In the genomic region with DNA sequence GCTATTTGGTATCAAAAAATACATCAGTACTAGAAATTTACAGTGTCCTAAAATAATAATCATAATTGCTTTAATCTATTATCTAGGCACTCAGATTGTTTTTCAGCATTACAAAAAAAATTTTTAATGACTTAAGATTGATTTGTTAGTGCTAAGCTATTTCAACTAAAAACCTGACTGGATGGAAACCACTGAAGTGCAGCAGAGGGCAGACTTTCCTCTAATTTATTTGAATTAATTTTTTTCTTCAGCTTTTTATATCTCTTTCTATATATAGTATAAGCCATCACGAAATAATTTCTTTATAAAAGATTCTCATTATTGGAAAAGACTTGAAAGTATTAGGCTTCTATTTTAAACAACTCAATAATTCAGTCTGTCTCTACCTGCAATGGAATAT, we compare ENCODE assay signal across 23 cellular contexts.
A peak's percentile ranks its signal among the peaks of the same experiment; 100 is the strongest.
DNase-seq lines count a peak whose midpoint lies in the region; ATAC-seq and TF ChIP-seq lines count a peak whose summit lies in the region.
"Had no signal": no experiment of that assay in that cellular context is flagged by ENCODE, and none has a peak within 500 bp of the region (broad histone marks: within the 10 kb centered on the region; RNA-seq: fewer than 3 reads in every experiment).

No MANE protein-coding gene starts in this region.

- no peak overlapping the region for H2AFZ ChIP-seq in Loucy (ENCODE audit: low read length)

- no peaks in the 10 kb centered on the region for H3K9me3 ChIP-seq in Loucy (ENCODE audit: insufficient read depth, low read depth, low read length)
- no peaks in the 10 kb centered on the region for H3K9me3 ChIP-seq in endodermal cell (ENCODE audit: control insufficient read depth, low read length)
- no peaks in the 10 kb centered on the region for H3K9me3 ChIP-seq in lower lobe of right lung
- no peaks in the 10 kb centered on the region for H3K9me3 ChIP-seq in naive thymus-derived CD4-positive, alpha-beta T cell (ENCODE audit: control insufficient read depth in 2 of 3, low read length in 3 of 3)
- H3K9me3 ChIP-seq: thoracic aorta had no signal

- H3K27ac Mint-ChIP-seq in endodermal cell (no peak overlapping the region), neural crest cell (ENCODE audit: unreplicated experiment) (no peak overlapping the region)
- H3K27ac Mint-ChIP-seq in naive thymus-derived CD4-positive, alpha-beta T cell = no peak overlapping the region
- H3K27ac Mint-ChIP-seq: activated CD4-positive, alpha-beta T cell treated with anti-CD3 and anti-CD28 coated beads, Interleukin-2, amount 10 ng/mL, durations not matched to agents 24 days and 14 days; activated CD8-positive, alpha-beta memory T cell treated with anti-CD3 and anti-CD28 coated beads, Interleukin-2, amount 10 ng/mL, durations not matched to agents 7 days and 5 days; activated naive CD8-positive, alpha-beta T cell treated with anti-CD3 and anti-CD28 coated beads for 36 hours; activated T-helper 17 cell treated with anti-CD3 and anti-CD28 coated beads, Interleukin-2, amount 50 U/mL, for 72 hours; dendritic cell treated with granulocyte-macrophage colony-stimulating factor and Interleukin-4, amounts not matched to agents 40 ng/mL and 50 ng/mL, for 4 days; naive B cell; stimulated activated naive B cell treated with anti-CD40 and anti-IgM and Interleukin-4, amounts not matched to agents 10 μg/mL and 1 μg/mL and 100 μg/mL, for 72 hours had no signal

- peaks cover 7% of the 10 kb centered on the region for H3K4me1 Mint-ChIP-seq in endodermal cell
- no peaks in the 10 kb centered on the region for H3K4me1 Mint-ChIP-seq in neural crest cell
- no peaks in the 10 kb centered on the region for H3K4me1 Mint-ChIP-seq in naive thymus-derived CD4-positive, alpha-beta T cell
- H3K4me1 Mint-ChIP-seq: activated CD4-positive, alpha-beta T cell treated with anti-CD3 and anti-CD28 coated beads, Interleukin-2, amount 10 ng/mL, durations not matched to agents 24 days and 14 days; activated naive CD8-positive, alpha-beta T cell treated with anti-CD3 and anti-CD28 coated beads for 36 hours; activated T-helper 17 cell treated with anti-CD3 and anti-CD28 coated beads, Interleukin-2, amount 50 U/mL, for 72 hours; naive B cell; stimulated activated naive B cell treated with anti-CD40 and anti-IgM and Interleukin-4, amounts not matched to agents 10 μg/mL and 1 μg/mL and 100 μg/mL, for 72 hours had no signal

- H3K9ac ChIP-seq in Loucy (ENCODE audit: low read depth, low read length, poor library complexity, severe bottlenecking) (no peak overlapping the region), endodermal cell (ENCODE audit: extremely low read depth, low read length, poor library complexity, severe bottlenecking) (no peak overlapping the region)

- no peaks in the 10 kb centered on the region for H3K79me2 ChIP-seq in Loucy (ENCODE audit: insufficient read depth, low read length)

- TF ChIP-seq CTCF in AG10803 (conservative IDR thresholded peaks at IDR 0.05; ENCODE audit: low read length) (0 out of 2 replicates have a peak, but pooled peaks have one; percentile 28), Loucy (conservative IDR thresholded peaks at IDR 0.05; ENCODE audit: low read length) (peak; percentile 44), endodermal cell (conservative IDR thresholded peaks at IDR 0.05) (peak; percentile 45), neural crest cell (conservative IDR thresholded peaks at IDR 0.05) (peak; percentile 18), lower lobe of right lung (IDR thresholded peaks at IDR 0.05) (no peak)

- intact Hi-C loops in lower lobe of right lung (cut with DNase I) = no loop called here
- intact Hi-C loops in naive thymus-derived CD4-positive, alpha-beta T cell (cut with micrococcal nuclease) = no loop called here

- H3K4me2 ChIP-seq in Loucy (ENCODE audit: low read depth, low read length, poor library complexity, severe bottlenecking) = no peak overlapping the region

- H3K27me3 ChIP-seq in Loucy (ENCODE audit: insufficient read depth, low read length, poor library complexity, severe bottlenecking) (no peaks in the 10 kb centered on the region), endodermal cell (ENCODE audit: control insufficient read depth, insufficient read depth, low read length, poor library complexity, severe bottlenecking) (peaks cover 15% of the 10 kb centered on the region), lower lobe of right lung (ENCODE audit: low read depth) (no peaks in the 10 kb centered on the region)
- H3K27me3 ChIP-seq in naive thymus-derived CD4-positive, alpha-beta T cell (ENCODE audit: control insufficient read depth in 2 of 2, insufficient read depth in 2 of 2, low read length in 2 of 2) = no peaks in the 10 kb centered on the region

- POLR2A ChIA-PET in naive thymus-derived CD4-positive, alpha-beta T cell (lab: Charles Lee) = no interaction called here

- H3K9me2 ChIP-seq in Loucy (replicated peaks; ENCODE audit: low read depth, low read length) = no peaks in the 10 kb centered on the region

- H3K36me3 ChIP-seq in Loucy (ENCODE audit: insufficient read depth, low read length) = no peaks in the 10 kb centered on the region
- no peaks in the 10 kb centered on the region for H3K36me3 ChIP-seq in endodermal cell (ENCODE audit: control insufficient read depth, insufficient read depth, low read length)
- H3K36me3 ChIP-seq in lower lobe of right lung = no peaks in the 10 kb centered on the region
- no peaks in the 10 kb centered on the region for H3K36me3 ChIP-seq in naive thymus-derived CD4-positive, alpha-beta T cell (ENCODE audit: control insufficient read depth in 2 of 3, insufficient read depth in 3 of 3, low read length in 3 of 3)
- H3K36me3 ChIP-seq: thoracic aorta had no signal

- no CpG with 5 or more reads among the region's 1 CpG for whole genome bisulfite sequencing in endodermal cell (ENCODE audit: insufficient coverage in 1 of 2, insufficient read length in 1 of 2), 2 experiments

- H3K27ac ChIP-seq in endodermal cell (ENCODE audit: low read depth, low read length) (no peak overlapping the region), lower lobe of right lung (no peak overlapping the region)
- H3K27ac ChIP-seq in naive thymus-derived CD4-positive, alpha-beta T cell (ENCODE audit: low read depth, low read length) = no peak overlapping the region
- H3K27ac ChIP-seq: thoracic aorta had no signal

- no peaks in the 10 kb centered on the region for H3F3A ChIP-seq in Loucy (ENCODE audit: low read depth)

- TF ChIP-seq POLR2A in erythroblast (IDR thresholded peaks at IDR 0.05; ENCODE audit: low read length) = no peak

- H3K4me3 ChIP-seq in AG10803 (ENCODE audit: low read length) (no peak overlapping the region), Loucy (ENCODE audit: low read length, poor library complexity, severe bottlenecking) (no peak overlapping the region), endodermal cell (ENCODE audit: low read length) (no peak overlapping the region), lower lobe of right lung (no peak overlapping the region)
- H3K4me3 ChIP-seq in naive thymus-derived CD4-positive, alpha-beta T cell (ENCODE audit: low read length) = no peak overlapping the region
- H3K4me3 ChIP-seq: thoracic aorta had no signal

- CTCF ChIA-PET in naive thymus-derived CD4-positive, alpha-beta T cell (lab: Charles Lee) = no interaction called here

- no peak overlapping the region for H3K4me3 Mint-ChIP-seq in endodermal cell
- no peak overlapping the region for H3K4me3 Mint-ChIP-seq in neural crest cell
- H3K4me3 Mint-ChIP-seq in naive thymus-derived CD4-positive, alpha-beta T cell = no peak overlapping the region
- H3K4me3 Mint-ChIP-seq: activated CD4-positive, alpha-beta T cell treated with anti-CD3 and anti-CD28 coated beads, Interleukin-2, amount 10 ng/mL, durations not matched to agents 24 days and 14 days; activated CD8-positive, alpha-beta memory T cell treated with anti-CD3 and anti-CD28 coated beads, Interleukin-2, amount 10 ng/mL, durations not matched to agents 7 days and 5 days; activated naive CD8-positive, alpha-beta T cell treated with anti-CD3 and anti-CD28 coated beads for 36 hours; activated T-helper 17 cell treated with anti-CD3 and anti-CD28 coated beads, Interleukin-2, amount 50 U/mL, for 72 hours; dendritic cell treated with granulocyte-macrophage colony-stimulating factor and Interleukin-4, amounts not matched to agents 40 ng/mL and 50 ng/mL, for 4 days; naive B cell; stimulated activated naive B cell treated with anti-CD40 and anti-IgM and Interleukin-4, amounts not matched to agents 10 μg/mL and 1 μg/mL and 100 μg/mL, for 72 hours had no signal

- no peak for DNase-seq in AG10803 (ENCODE audit: low read depth)
- no peak for DNase-seq in endodermal cell
- no peak for DNase-seq in neural crest cell (ENCODE audit: low read depth, low spot score)
- DNase-seq in erythroblast (lab: John Stamatoyannopoulos, UW) = no peak
- DNase-seq in superior temporal gyrus (ENCODE audit: extremely low spot score) = no peak
- no peak for DNase-seq in lower lobe of right lung
- no peak for DNase-seq in naive thymus-derived CD4-positive, alpha-beta T cell
- DNase-seq: activated CD4-positive, alpha-beta T cell treated with anti-CD3 and anti-CD28 coated beads, Interleukin-2, amount 10 ng/mL, durations not matched to agents 24 days and 14 days; activated CD8-positive, alpha-beta memory T cell treated with anti-CD3 and anti-CD28 coated beads, Interleukin-2, amount 10 ng/mL, durations not matched to agents 7 days and 5 days; activated naive CD8-positive, alpha-beta T cell treated with anti-CD3 and anti-CD28 coated beads for 36 hours; mesendoderm; naive B cell; NCI-H1417; NCI-H2171; NCI-H69; SHP77; stimulated activated CD4-positive, alpha-beta T cell treated with anti-CD3 and anti-CD28 coated beads, Interleukin-1b, Interleukin-23, amount 100 ng/mL, for 48 hours; stimulated activated naive B cell treated with anti-CD40 and anti-IgM and Interleukin-4, amounts not matched to agents 10 μg/mL and 1 μg/mL and 100 μg/mL, for 72 hours; T-helper 1 cell had no signal

- H4K20me1 ChIP-seq in Loucy (ENCODE audit: insufficient read depth, low read length, poor library complexity, severe bottlenecking) = no peaks in the 10 kb centered on the region

- no peaks in the 10 kb centered on the region for H3K27me3 Mint-ChIP-seq in endodermal cell (ENCODE audit: insufficient read depth)
- H3K27me3 Mint-ChIP-seq in neural crest cell (ENCODE audit: low read depth) = no peaks in the 10 kb centered on the region
- peaks cover 3 to 46% (median 10%) of the 10 kb centered on the region in 5 donors for H3K27me3 Mint-ChIP-seq in naive thymus-derived CD4-positive, alpha-beta T cell
- H3K27me3 Mint-ChIP-seq: stimulated activated naive B cell treated with anti-CD40 and anti-IgM and Interleukin-4, amounts not matched to agents 10 μg/mL and 1 μg/mL and 100 μg/mL, for 72 hours had no signal

- ATAC-seq in lower lobe of right lung = no peak
- no peak for ATAC-seq in naive thymus-derived CD4-positive, alpha-beta T cell
- ATAC-seq: activated CD8-positive, alpha-beta memory T cell treated with anti-CD3 and anti-CD28 coated beads, Interleukin-2, amount 10 ng/mL, durations not matched to agents 7 days and 5 days; activated T-helper 17 cell treated with anti-CD3 and anti-CD28 coated beads, Interleukin-2, amount 50 U/mL, for 72 hours; stimulated activated naive B cell treated with anti-CD40 and anti-IgM and Interleukin-4, amounts not matched to agents 10 μg/mL and 1 μg/mL and 100 μg/mL, for 72 hours had no signal

- H3K4me1 ChIP-seq in Loucy (ENCODE audit: insufficient read depth, low read length, poor library complexity, severe bottlenecking) (no peaks in the 10 kb centered on the region), endodermal cell (ENCODE audit: control insufficient read depth, insufficient read depth, low read length) (no peaks in the 10 kb centered on the region), lower lobe of right lung (no peaks in the 10 kb centered on the region)
- H3K4me1 ChIP-seq in naive thymus-derived CD4-positive, alpha-beta T cell (ENCODE audit: control insufficient read depth in 2 of 2, insufficient read depth in 2 of 2, low read length in 2 of 2) = no peaks in the 10 kb centered on the region

- H3K9me3 Mint-ChIP-seq in endodermal cell = no peaks in the 10 kb centered on the region
- H3K9me3 Mint-ChIP-seq in neural crest cell = no peaks in the 10 kb centered on the region
- no peaks in the 10 kb centered on the region for H3K9me3 Mint-ChIP-seq in naive thymus-derived CD4-positive, alpha-beta T cell
- H3K9me3 Mint-ChIP-seq: activated naive CD8-positive, alpha-beta T cell treated with anti-CD3 and anti-CD28 coated beads for 36 hours; activated T-helper 17 cell treated with anti-CD3 and anti-CD28 coated beads, Interleukin-2, amount 50 U/mL, for 72 hours; dendritic cell treated with granulocyte-macrophage colony-stimulating factor and Interleukin-4, amounts not matched to agents 40 ng/mL and 50 ng/mL, for 4 days; stimulated activated naive B cell treated with anti-CD40 and anti-IgM and Interleukin-4, amounts not matched to agents 10 μg/mL and 1 μg/mL and 100 μg/mL, for 72 hours had no signal

- H3K36me3 Mint-ChIP-seq in endodermal cell (ENCODE audit: low read depth) (no peaks in the 10 kb centered on the region), neural crest cell (ENCODE audit: low read depth) (no peaks in the 10 kb centered on the region)
- H3K36me3 Mint-ChIP-seq in naive thymus-derived CD4-positive, alpha-beta T cell = no peaks in the 10 kb centered on the region
- H3K36me3 Mint-ChIP-seq: activated CD8-positive, alpha-beta memory T cell treated with anti-CD3 and anti-CD28 coated beads, Interleukin-2, amount 10 ng/mL, durations not matched to agents 7 days and 5 days; activated naive CD8-positive, alpha-beta T cell treated with anti-CD3 and anti-CD28 coated beads for 36 hours; naive B cell; stimulated activated naive B cell treated with anti-CD40 and anti-IgM and Interleukin-4, amounts not matched to agents 10 μg/mL and 1 μg/mL and 100 μg/mL, for 72 hours had no signal
